Comparison of ENCODE assay signal across 17 cellular contexts in genomic region chr18:9086015-9086414, GRCh38. TPM values are rescaled to one million over a fixed set of nuclear protein-coding genes. Genes with fewer than 3 reads are reported as not detected.
DNase-seq lines count a peak whose midpoint lies in the region; ATAC-seq and FAIRE-seq lines count a peak whose summit lies in the region.
"Had no signal": no experiment of that assay in that cellular context is flagged by ENCODE, and none has a peak within 500 bp of the region (broad histone marks: within the 10 kb centered on the region; RNA-seq: fewer than 3 reads in every experiment).

No MANE protein-coding gene starts in this region.

- no peaks in the 10 kb centered on the region for H3K27me3 Mint-ChIP-seq in activated CD4-positive, alpha-beta T cell treated with anti-CD3 and anti-CD28 coated beads, Interleukin-2, amount 10 ng/mL, durations not matched to agents 7 days and 5 days
- H3K27me3 Mint-ChIP-seq in activated naive CD8-positive, alpha-beta T cell = no peaks in the 10 kb centered on the region
- no peaks in the 10 kb centered on the region for H3K27me3 Mint-ChIP-seq in activated naive CD8-positive, alpha-beta T cell treated with anti-CD3 and anti-CD28 coated beads, Interleukin-2, amount 50 U/mL, for 24 hours
- no peaks in the 10 kb centered on the region for H3K27me3 Mint-ChIP-seq in activated CD4-positive, alpha-beta memory T cell treated with anti-CD3 and anti-CD28 coated beads, Interleukin-2, amount 10 ng/mL, durations not matched to agents 7 days and 5 days

- H3K36me3 Mint-ChIP-seq in activated CD4-positive, alpha-beta T cell treated with anti-CD3 and anti-CD28 coated beads, Interleukin-2, amount 10 ng/mL, durations not matched to agents 7 days and 5 days (ENCODE audit: low read depth) = peaks cover 22% of the 10 kb centered on the region
- H3K36me3 Mint-ChIP-seq in activated naive CD8-positive, alpha-beta T cell = no peaks in the 10 kb centered on the region
- H3K36me3 Mint-ChIP-seq in activated naive CD8-positive, alpha-beta T cell treated with anti-CD3 and anti-CD28 coated beads, Interleukin-2, amount 50 U/mL, for 24 hours (ENCODE audit: low read depth) = no peaks in the 10 kb centered on the region
- H3K36me3 Mint-ChIP-seq in activated CD4-positive, alpha-beta memory T cell treated with anti-CD3 and anti-CD28 coated beads, Interleukin-2, amount 10 ng/mL, durations not matched to agents 7 days and 5 days (ENCODE audit: low read depth) = peaks cover 53% of the 10 kb centered on the region
- H3K36me3 Mint-ChIP-seq: CD8-positive, alpha-beta T cell had no signal

- POLR2A ChIA-PET in activated CD4-positive, alpha-beta T cell treated with anti-CD3 and anti-CD28 coated beads, Interleukin-2, amount 10 ng/mL, durations not matched to agents 7 days and 5 days (lab: Charles Lee) = no interaction called here
- POLR2A ChIA-PET in activated CD4-positive, alpha-beta memory T cell treated with anti-CD3 and anti-CD28 coated beads, Interleukin-2, amount 10 ng/mL, durations not matched to agents 7 days and 5 days (lab: Charles Lee) = interaction anchor here (0.7 to 27.5 kb wide), 4 partner anchors 11 to 54 kb away, joined by 3 to 1351 read pairs (median 616); partner anchors contain the start of genes ANKRD12 and NDUFV2

- DNase-seq in activated CD4-positive, alpha-beta T cell treated with anti-CD3 and anti-CD28 coated beads, Interleukin-2, amount 10 ng/mL, durations not matched to agents 7 days and 5 days = no peak
- no peak for DNase-seq in activated CD4-positive, alpha-beta T cell treated with anti-CD3 and anti-CD28 coated beads for 4 hours
- DNase-seq in activated naive CD8-positive, alpha-beta T cell treated with anti-CD3 and anti-CD28 coated beads, Interleukin-2, amount 50 U/mL, for 24 hours = no peak
- no peak for DNase-seq in activated CD4-positive, alpha-beta memory T cell treated with anti-CD3 and anti-CD28 coated beads, Interleukin-2, amount 10 ng/mL, durations not matched to agents 7 days and 5 days
- DNase-seq in urothelium cell line (ENCODE audit: low spot score) (no peak), HUDEP-2 (lab: John Stamatoyannopoulos, UW; ENCODE audit: unreplicated experiment in 76 of 76) (no peak)
- DNase-seq: CD8-positive, alpha-beta T cell; KBM-7; NCI-H1694 treated with DMSO at 0.1 percent for 48 hours; NCI-H510A; NCI-H774; SHP77 had no signal

- CTCF ChIA-PET in activated CD4-positive, alpha-beta T cell treated with anti-CD3 and anti-CD28 coated beads, Interleukin-2, amount 10 ng/mL, durations not matched to agents 7 days and 5 days (lab: Charles Lee) = interaction anchor here (0.7 to 2.0 kb wide), 4 partner anchors 11 to 26 kb away, joined by 3 to 5 read pairs (median 4); no protein-coding TSS in a partner anchor
- CTCF ChIA-PET in activated CD4-positive, alpha-beta memory T cell treated with anti-CD3 and anti-CD28 coated beads, Interleukin-2, amount 10 ng/mL, durations not matched to agents 7 days and 5 days (lab: Charles Lee) = interaction anchor here (1.9 kb wide), 1 partner anchor 12 kb away, joined by 6 read pairs; no protein-coding TSS in a partner anchor

- no peak overlapping the region for H3K4me3 Mint-ChIP-seq in activated CD4-positive, alpha-beta T cell treated with anti-CD3 and anti-CD28 coated beads, Interleukin-2, amount 10 ng/mL, durations not matched to agents 7 days and 5 days
- no peak overlapping the region for H3K4me3 Mint-ChIP-seq in activated naive CD8-positive, alpha-beta T cell
- no peak overlapping the region for H3K4me3 Mint-ChIP-seq in activated naive CD8-positive, alpha-beta T cell treated with anti-CD3 and anti-CD28 coated beads, Interleukin-2, amount 50 U/mL, for 24 hours
- H3K4me3 Mint-ChIP-seq in activated CD4-positive, alpha-beta memory T cell treated with anti-CD3 and anti-CD28 coated beads, Interleukin-2, amount 10 ng/mL, durations not matched to agents 7 days and 5 days = no peak overlapping the region
- H3K4me3 Mint-ChIP-seq: CD8-positive, alpha-beta T cell had no signal

- peaks cover 73% of the 10 kb centered on the region for H3K4me1 Mint-ChIP-seq in activated CD4-positive, alpha-beta T cell treated with anti-CD3 and anti-CD28 coated beads, Interleukin-2, amount 10 ng/mL, durations not matched to agents 7 days and 5 days
- peaks cover 62% of the 10 kb centered on the region for H3K4me1 Mint-ChIP-seq in activated naive CD8-positive, alpha-beta T cell (ENCODE audit: low read depth)
- peaks cover 57% of the 10 kb centered on the region for H3K4me1 Mint-ChIP-seq in activated naive CD8-positive, alpha-beta T cell treated with anti-CD3 and anti-CD28 coated beads, Interleukin-2, amount 50 U/mL, for 24 hours
- peaks cover 88% of the 10 kb centered on the region for H3K4me1 Mint-ChIP-seq in activated CD4-positive, alpha-beta memory T cell treated with anti-CD3 and anti-CD28 coated beads, Interleukin-2, amount 10 ng/mL, durations not matched to agents 7 days and 5 days

- no peak for ATAC-seq in activated naive CD8-positive, alpha-beta T cell treated with anti-CD3 and anti-CD28 coated beads, Interleukin-2, amount 50 U/mL, for 24 hours
- ATAC-seq in GM18867 (IDR thresholded peaks at IDR 0.05; ENCODE audit: unreplicated experiment) = no peak
- ATAC-seq: A549; CD8-positive, alpha-beta T cell had no signal

- peaks cover 7% of the 10 kb centered on the region for H3K9me3 Mint-ChIP-seq in activated CD4-positive, alpha-beta T cell treated with anti-CD3 and anti-CD28 coated beads, Interleukin-2, amount 10 ng/mL, durations not matched to agents 7 days and 5 days
- H3K9me3 Mint-ChIP-seq in activated naive CD8-positive, alpha-beta T cell (ENCODE audit: low read depth) = no peaks in the 10 kb centered on the region
- H3K9me3 Mint-ChIP-seq in activated naive CD8-positive, alpha-beta T cell treated with anti-CD3 and anti-CD28 coated beads, Interleukin-2, amount 50 U/mL, for 24 hours = peaks cover 6% of the 10 kb centered on the region
- H3K9me3 Mint-ChIP-seq in activated CD4-positive, alpha-beta memory T cell treated with anti-CD3 and anti-CD28 coated beads, Interleukin-2, amount 10 ng/mL, durations not matched to agents 7 days and 5 days = peaks cover 6% of the 10 kb centered on the region
- H3K9me3 Mint-ChIP-seq: CD8-positive, alpha-beta T cell had no signal

- peak; percentile 44 for FAIRE-seq in urothelium cell line (lab: Jason Lieb, UNC)
- FAIRE-seq: A549, GM12891, GM18507 had no signal

- H3K27ac Mint-ChIP-seq in activated CD4-positive, alpha-beta T cell treated with anti-CD3 and anti-CD28 coated beads, Interleukin-2, amount 10 ng/mL, durations not matched to agents 7 days and 5 days = peak overlapping the region; percentile 62
- peak overlapping the region; percentile 58 for H3K27ac Mint-ChIP-seq in activated naive CD8-positive, alpha-beta T cell
- no peak overlapping the region for H3K27ac Mint-ChIP-seq in activated naive CD8-positive, alpha-beta T cell treated with anti-CD3 and anti-CD28 coated beads, Interleukin-2, amount 50 U/mL, for 24 hours
- H3K27ac Mint-ChIP-seq in activated CD4-positive, alpha-beta memory T cell treated with anti-CD3 and anti-CD28 coated beads, Interleukin-2, amount 10 ng/mL, durations not matched to agents 7 days and 5 days = peak overlapping the region; percentile 68
- H3K27ac Mint-ChIP-seq: CD8-positive, alpha-beta T cell had no signal

RNA-seq across cellular contexts. Expression of gene NDUFV2, which starts 16.5 kb away (rescaled TPM):
- total RNA-seq in activated CD4-positive, alpha-beta T cell treated with anti-CD3 and anti-CD28 coated beads, Interleukin-2, amount 10 ng/mL, durations not matched to agents 7 days and 5 days = 100 to 1,000 TPM; 177 to 185 TPM
- total RNA-seq in activated CD4-positive, alpha-beta memory T cell treated with anti-CD3 and anti-CD28 coated beads, Interleukin-2, amount 10 ng/mL, durations not matched to agents 7 days and 5 days = 100 to 1,000 TPM; 288 to 295 TPM

RNA-seq across cellular contexts. Expression of gene ANKRD12, which starts 50.6 kb away (rescaled TPM):
- 100 to 1,000 TPM in 1 of 2 experiments, 10 to 100 TPM in 1; 79.4 to 107 TPM for total RNA-seq in activated CD4-positive, alpha-beta T cell treated with anti-CD3 and anti-CD28 coated beads, Interleukin-2, amount 10 ng/mL, durations not matched to agents 7 days and 5 days
- total RNA-seq in activated CD4-positive, alpha-beta memory T cell treated with anti-CD3 and anti-CD28 coated beads, Interleukin-2, amount 10 ng/mL, durations not matched to agents 7 days and 5 days = 100 to 1,000 TPM; 103 to 111 TPM
